11 cellular contexts compared by ENCODE assay signal in genomic region chr20:50762435-50763201, GRCh38. TPM values are rescaled to one million over a fixed set of nuclear protein-coding genes. Genes with fewer than 3 reads are reported as not detected.
DNase-seq lines count a peak whose midpoint lies in the region; ATAC-seq and TF ChIP-seq lines count a peak whose summit lies in the region.
"Had no signal": no experiment of that assay in that cellular context is flagged by ENCODE, and none has a peak within 500 bp of the region (broad histone marks: within the 10 kb centered on the region; RNA-seq: fewer than 3 reads in every experiment).

No MANE protein-coding gene starts in this region.

- peaks cover 27% of the 10 kb centered on the region for H3K4me1 Mint-ChIP-seq in WTC11
- H3K4me1 Mint-ChIP-seq: activated CD4-positive, alpha-beta T cell treated with anti-CD3 and anti-CD28 coated beads, Interleukin-2, amount 10 ng/mL, durations not matched to agents 7 days and 5 days; B cell had no signal

- TF ChIP-seq CTCF in epithelial cell of esophagus (IDR thresholded peaks at IDR 0.05; ENCODE audit: insufficient read depth, low read depth, low read length, missing control alignments) = no peak
- no peak for TF ChIP-seq CTCF in WTC11 (IDR thresholded peaks at IDR 0.05)
- TF ChIP-seq CTCF in GM13977 (IDR thresholded peaks at IDR 0.05; ENCODE audit: extremely low read depth, insufficient read depth, missing control alignments) = no peak

- DNase-seq in SIG-M5 treated with dmso at 0.1 percent for 504 hours (lab: John Stamatoyannopoulos, UW; ENCODE audit: unreplicated experiment) (peak; percentile 84), SIG-M5 (lab: John Stamatoyannopoulos, UW) (no peak), epithelial cell of esophagus (ENCODE audit: low read depth) (peak; percentile 75), midbrain (lab: John Stamatoyannopoulos, UW) (peak; percentile 82), aorta (peak; percentile 83 to 85), WTC11 (ENCODE audit: low spot score) (no peak), GM13977 (ENCODE audit: low spot score) (no peak)
- no peak for DNase-seq in activated effector memory CD4-positive, alpha-beta T cell treated with anti-CD3 and anti-CD28 coated beads, Interleukin-2, amount 50 U/mL, for 16 hours
- DNase-seq: activated CD4-positive, alpha-beta T cell treated with anti-CD3 and anti-CD28 coated beads, Interleukin-2, amount 10 ng/mL, durations not matched to agents 7 days and 5 days had no signal

- H3K36me3 Mint-ChIP-seq in WTC11 = no peaks in the 10 kb centered on the region
- H3K36me3 Mint-ChIP-seq: memory B cell had no signal

- no peaks in the 10 kb centered on the region for H3K9me3 ChIP-seq in aorta (ENCODE audit: control insufficient read depth, low read length)

- H3K4me3 ChIP-seq in epithelial cell of esophagus (ENCODE audit: low read length) (no peak overlapping the region), aorta (ENCODE audit: low read length in 2 of 2) (no peak overlapping the region)

- POLR2A ChIA-PET in WTC11 (lab: Charles Lee) = interaction anchor here (0.7 kb wide), 1 partner anchor 15 kb away, joined by 3 read pairs; no protein-coding TSS in a partner anchor

- in situ Hi-C loops in GM13977 (cut with MboI; ENCODE audit: low pct_unique_long_range_greater_than_20kb, low sequenced_read_pairs, unreplicated experiment) = no loop called here

- peak; percentile 85 for ATAC-seq in aorta (ENCODE audit: low FRiP score)
- no peak for ATAC-seq in WTC11

- no peak overlapping the region for H3K4me3 Mint-ChIP-seq in WTC11
- H3K4me3 Mint-ChIP-seq: activated CD4-positive, alpha-beta T cell treated with anti-CD3 and anti-CD28 coated beads, Interleukin-2, amount 10 ng/mL, durations not matched to agents 7 days and 5 days; B cell; memory B cell had no signal

- peaks cover 0 to 2% of the 10 kb centered on the region in 2 donors for H3K4me1 ChIP-seq in aorta (ENCODE audit: control insufficient read depth in 1 of 2, insufficient read depth in 2 of 2, low read length in 2 of 2)

- 21 to 22% methylated on average over 12 of the region's 12 CpGs for WGBS in aorta, 2 donors

- H3K27ac Mint-ChIP-seq in WTC11 = no peak overlapping the region; the same call in 1 of the 2 replicates
- H3K27ac Mint-ChIP-seq: activated CD4-positive, alpha-beta T cell treated with anti-CD3 and anti-CD28 coated beads, Interleukin-2, amount 10 ng/mL, durations not matched to agents 7 days and 5 days; B cell; memory B cell had no signal

- intact Hi-C loops in aorta (cut with DNase I) = no loop called here

- no peaks in the 10 kb centered on the region for H3K27me3 ChIP-seq in aorta (ENCODE audit: control insufficient read depth in 1 of 2, insufficient read depth in 2 of 2, low read length in 1 of 2)

- no peaks in the 10 kb centered on the region for H3K36me3 ChIP-seq in aorta (ENCODE audit: control insufficient read depth in 1 of 2, insufficient read depth in 2 of 2, low read length in 1 of 2)

- H3K9me3 Mint-ChIP-seq in WTC11 = no peaks in the 10 kb centered on the region
- H3K9me3 Mint-ChIP-seq: activated CD4-positive, alpha-beta T cell treated with anti-CD3 and anti-CD28 coated beads, Interleukin-2, amount 10 ng/mL, durations not matched to agents 7 days and 5 days; memory B cell had no signal

- CTCF ChIA-PET in WTC11 (lab: Charles Lee) = interaction anchor here (1.6 to 2.5 kb wide), 2 partner anchors 13 to 28 kb away, joined by 5 to 14 read pairs; no protein-coding TSS in a partner anchor

- no peaks in the 10 kb centered on the region for H3K27me3 Mint-ChIP-seq in WTC11 (ENCODE audit: low read depth)

- H3K27ac ChIP-seq in aorta (ENCODE audit: low read depth in 1 of 2, low read length in 2 of 2) = peak overlapping the region in 1 of 2 donors; percentile 50

TF ChIP-seq in WTC11, 78 proteins besides CTCF, POLR2A, EP300 and RAD21:
- TF ChIP-seq, protein P1, sequence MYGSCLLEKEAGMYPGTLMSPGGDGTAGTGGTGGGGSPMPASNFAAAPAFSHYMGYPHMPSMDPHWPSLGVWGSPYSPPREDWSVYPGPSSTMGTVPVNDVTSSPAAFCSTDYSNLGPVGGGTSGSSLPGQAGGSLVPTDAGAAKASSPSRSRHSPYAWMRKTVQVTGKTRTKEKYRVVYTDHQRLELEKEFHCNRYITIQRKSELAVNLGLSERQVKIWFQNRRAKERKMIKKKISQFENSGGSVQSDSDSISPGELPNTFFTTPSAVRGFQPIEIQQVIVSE (CRISPR knock-in tag; IDR thresholded peaks at IDR 0.05; ENCODE audit: borderline replicate concordance) = no peak
- TF ChIP-seq MYBL2 (CRISPR knock-in tag; IDR thresholded peaks at IDR 0.05) (no peak), FOXK1 (CRISPR knock-in tag; IDR thresholded peaks at IDR 0.05) (no peak), FOXJ3 (CRISPR knock-in tag; IDR thresholded peaks at IDR 0.05; ENCODE audit: borderline replicate concordance) (no peak), ZNF263 (CRISPR knock-in tag; IDR thresholded peaks at IDR 0.05; ENCODE audit: low read depth) (no peak)
TF ChIP-seq in WTC11: peak in this region for 0.

RNA-seq across cellular contexts. Expression of gene PARD6B, which starts 31.2 kb away (rescaled TPM):
- 1 to 10 TPM; 1.2 to 2.6 TPM for total RNA-seq in aorta
- 1 to 10 TPM in 1 of 2 donors, under 1 TPM in 1; 0.92 to 2.1 TPM for polyA plus RNA-seq in aorta
- total RNA-seq in WTC11 (2021) = 29.6 to 38.0 TPM (median 37.5 TPM) in 3 replicates

RNA-seq across cellular contexts. Expression of gene BCAS4, which starts 32.2 kb away (rescaled TPM):
- total RNA-seq in aorta (1 to 10 TPM; 4.9 to 5.4 TPM), WTC11 (2021) (25.8 to 31.0 TPM (median 29.8 TPM) in 3 replicates)
- polyA plus RNA-seq in aorta = 1 to 10 TPM; 9.5 to 9.7 TPM

Comparison
In these comparisons a context has a peak if more than half of its experiments do, and no peak if none do; other contexts are left out.
1. DNase-seq: peak in SIG-M5 treated with dmso at 0.1 percent for 504 hours (single experiment), epithelial cell of esophagus (single experiment), midbrain (single experiment) and aorta (2 of 2); none in SIG-M5 (single experiment), activated effector memory CD4-positive, alpha-beta T cell treated with anti-CD3 and anti-CD28 coated beads, Interleukin-2, amount 50 U/mL, for 16 hours (single experiment), WTC11 (single experiment) and GM13977 (single experiment).